Comparison of ENCODE assay signal across 8 cellular contexts in the genomic region with DNA sequence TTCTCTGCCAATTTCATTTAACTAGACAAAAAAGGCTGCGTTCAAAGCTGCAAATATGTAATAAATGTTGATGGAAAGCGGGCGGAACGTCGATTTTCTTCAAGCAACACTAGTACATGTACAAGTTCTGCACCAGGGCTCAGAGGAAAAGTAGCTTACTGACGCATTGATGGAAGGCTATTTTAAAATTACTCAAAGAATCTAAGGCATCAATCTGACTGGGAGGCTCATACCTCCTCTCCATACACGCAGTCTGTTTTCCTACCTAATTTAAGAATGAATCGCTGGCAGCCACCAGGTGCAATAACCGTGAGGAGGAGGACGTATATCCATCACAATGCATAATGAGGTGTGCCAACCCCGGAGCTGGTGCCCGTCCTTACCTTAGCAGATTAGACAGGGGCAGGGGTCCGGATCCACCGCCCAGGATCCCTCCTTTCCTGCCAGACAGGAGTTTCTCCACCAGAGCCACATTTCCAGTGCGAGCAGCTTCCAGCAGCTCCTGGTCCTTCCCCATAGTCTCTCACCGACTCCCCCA. TPM values are rescaled to one million over a fixed set of nuclear protein-coding genes. Genes with fewer than 3 reads are reported as not detected.
DNase-seq lines count a peak whose midpoint lies in the region; ATAC-seq and TF ChIP-seq lines count a peak whose summit lies in the region.

No MANE protein-coding gene starts in this region.

- DNase-seq in COR-L47 (lab: John Stamatoyannopoulos, UW): peak; percentile 36
- peak; percentile 63 for DNase-seq in NCI-H2227 (lab: John Stamatoyannopoulos, UW; ENCODE audit: unreplicated experiment)
- DNase-seq in dorsolateral prefrontal cortex: peak in 5 of 10 donors; percentile 15 to 48 (median 43)
- no peak for DNase-seq in natural killer cell treated with Interleukin-12 subunit alpha and Interleukin-12 subunit beta and Interleukin-15 and Interleukin-18, amount 100 ng/mL, for 72 hours (ENCODE audit: low spot score)
- DNase-seq in hepatic stellate cell (ENCODE audit: low spot score): no peak

- ATAC-seq in natural killer cell treated with Interleukin-12 subunit alpha and Interleukin-12 subunit beta and Interleukin-15 and Interleukin-18, amount 100 ng/mL, for 72 hours: no peak
- ATAC-seq in GM18511 (IDR thresholded peaks at IDR 0.05; ENCODE audit: unreplicated experiment): no peak
- ATAC-seq in HG03280 (IDR thresholded peaks at IDR 0.05; ENCODE audit: unreplicated experiment): no peak
- ATAC-seq in HG03457 (IDR thresholded peaks at IDR 0.05; ENCODE audit: unreplicated experiment): no peak

- H3K9me3 Mint-ChIP-seq in natural killer cell treated with Interleukin-12 subunit alpha and Interleukin-12 subunit beta and Interleukin-15 and Interleukin-18, amount 100 ng/mL, for 72 hours: no peaks in the 10 kb centered on the region

- no peaks in the 10 kb centered on the region for H3K36me3 Mint-ChIP-seq in natural killer cell treated with Interleukin-12 subunit alpha and Interleukin-12 subunit beta and Interleukin-15 and Interleukin-18, amount 100 ng/mL, for 72 hours

- peaks cover 0 to 6% of the 10 kb centered on the region in 2 donors for H3K4me1 Mint-ChIP-seq in natural killer cell treated with Interleukin-12 subunit alpha and Interleukin-12 subunit beta and Interleukin-15 and Interleukin-18, amount 100 ng/mL, for 72 hours (ENCODE audit: low read depth in 2 of 2)

- no peak for TF ChIP-seq CTCF in dorsolateral prefrontal cortex (IDR thresholded peaks at IDR 0.05 in 54 of 56, conservative IDR thresholded peaks at IDR 0.05 in 2 of 56; ENCODE audit: low read depth in 1 of 56, partially characterized antibody in 56 of 56)

- H3K27me3 ChIP-seq in dorsolateral prefrontal cortex: no peaks in the 10 kb centered on the region

- H3K27ac ChIP-seq in dorsolateral prefrontal cortex: peak overlapping the region in 54 of 59 donors; percentile 18 to 91 (median 72)

- peaks cover 18 to 42% of the 10 kb centered on the region in 2 donors for H3K27me3 Mint-ChIP-seq in natural killer cell treated with Interleukin-12 subunit alpha and Interleukin-12 subunit beta and Interleukin-15 and Interleukin-18, amount 100 ng/mL, for 72 hours

- peak overlapping the region; percentile 33 to 78 (median 65) for H3K4me3 ChIP-seq in dorsolateral prefrontal cortex

- no peak overlapping the region for H3K27ac Mint-ChIP-seq in natural killer cell treated with Interleukin-12 subunit alpha and Interleukin-12 subunit beta and Interleukin-15 and Interleukin-18, amount 100 ng/mL, for 72 hours

- peak overlapping the region; percentile 44 for H3K4me3 Mint-ChIP-seq in natural killer cell treated with Interleukin-12 subunit alpha and Interleukin-12 subunit beta and Interleukin-15 and Interleukin-18, amount 100 ng/mL, for 72 hours

- intact Hi-C loops in dorsolateral prefrontal cortex (cut with DNase I): no loop called here

RNA-seq across cellular contexts. Expression of gene ANKS1B, which starts 0.9 kb away (rescaled TPM):
- total RNA-seq in dorsolateral prefrontal cortex: 100 to 1,000 TPM; 251 to 457 (median 368) TPM
- total RNA-seq in natural killer cell treated with Interleukin-12 subunit alpha and Interleukin-12 subunit beta and Interleukin-15 and Interleukin-18, amount 100 ng/mL, for 72 hours: not detected

Comparison
In these comparisons a context has a peak if more than half of its experiments do, and no peak if none do; other contexts are left out.
1. DNase-seq: peak in COR-L47 (single experiment) and NCI-H2227 (single experiment); none in natural killer cell treated with Interleukin-12 subunit alpha and Interleukin-12 subunit beta and Interleukin-15 and Interleukin-18, amount 100 ng/mL, for 72 hours (single experiment) and hepatic stellate cell (single experiment).
2. RNA of gene ANKS1B, which starts 0.9 kb away (total RNA-seq): 251 to 457 TPM in dorsolateral prefrontal cortex; not detected in natural killer cell treated with Interleukin-12 subunit alpha and Interleukin-12 subunit beta and Interleukin-15 and Interleukin-18, amount 100 ng/mL, for 72 hours; every median in the first group is over 100 times any median in the second.